ENCODE assay signal across 11 cellular contexts in the genomic region with DNA sequence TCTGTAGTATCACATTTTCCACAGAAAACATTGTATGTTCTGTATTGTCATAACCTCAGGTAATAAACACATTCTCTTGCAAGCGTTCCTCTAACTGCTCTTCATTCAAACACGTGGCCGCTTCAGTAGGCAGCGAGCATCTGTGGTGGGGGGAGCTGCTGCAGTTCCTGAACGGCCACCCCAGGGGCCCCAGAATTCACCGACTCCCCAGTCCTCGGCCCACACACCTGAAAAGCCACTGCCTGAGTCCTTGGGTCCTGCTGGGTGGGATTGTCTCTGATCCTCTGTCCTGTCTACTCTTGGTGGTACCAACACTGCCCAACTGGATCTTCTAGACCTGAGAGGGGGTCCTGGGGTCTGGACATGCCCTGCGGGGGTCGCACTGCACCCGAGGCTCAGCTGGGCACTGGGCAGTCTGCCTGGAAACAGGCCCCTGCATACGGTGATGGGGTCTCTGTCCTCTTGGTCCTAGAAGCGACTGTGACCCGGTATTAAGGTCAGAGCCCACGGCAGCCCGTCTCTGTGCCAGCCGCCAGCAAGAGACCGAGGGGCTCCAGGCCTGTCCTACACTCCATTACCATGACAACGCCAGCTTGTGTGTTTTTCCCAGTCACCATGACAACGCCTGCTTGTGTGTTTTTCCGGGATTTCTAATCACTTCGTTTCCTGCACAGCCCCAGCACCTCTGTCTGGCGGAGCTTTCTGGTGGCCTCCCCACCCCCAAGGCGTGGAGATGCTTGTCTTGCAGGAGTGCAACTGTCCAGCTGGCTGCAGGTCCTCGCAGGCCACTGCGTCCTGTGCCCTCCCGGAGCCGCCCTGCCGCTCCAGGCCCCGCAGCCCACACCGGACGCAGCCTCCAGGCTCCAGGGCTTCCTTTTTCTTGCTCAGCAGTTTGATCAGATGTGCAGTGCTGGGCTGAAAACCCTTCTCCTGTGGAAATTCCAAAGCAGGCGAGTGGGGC. TPM values are rescaled to one million over a fixed set of nuclear protein-coding genes. Genes with fewer than 3 reads are reported as not detected.
DNase-seq lines count a peak whose midpoint lies in the region; ATAC-seq and TF ChIP-seq lines count a peak whose summit lies in the region.
"Had no signal": no experiment of that assay in that cellular context is flagged by ENCODE, and none has a peak within 500 bp of the region (broad histone marks: within the 10 kb centered on the region; RNA-seq: fewer than 3 reads in every experiment).

No MANE protein-coding gene starts in this region.

- peak overlapping the region; percentile 71 for H3K27ac Mint-ChIP-seq in Caco-2 (ENCODE audit: unreplicated experiment)

- no peaks in the 10 kb centered on the region for H3K27me3 ChIP-seq in Caco-2 (replicated peaks; ENCODE audit: control insufficient read depth, insufficient read depth, low read length)
- H3K27me3 ChIP-seq in adrenal gland = no peaks in the 10 kb centered on the region
- H3K27me3 ChIP-seq in left ventricle myocardium inferior (ENCODE audit: low read depth) = no peaks in the 10 kb centered on the region

- peaks cover 70% of the 10 kb centered on the region for H3K36me3 Mint-ChIP-seq in Caco-2 (ENCODE audit: insufficient read depth, unreplicated experiment)

- 64 to 78% (median 73%) methylated on average over 26 to 32 of the region's 32 CpGs for WGBS in adrenal gland, 4 donors

- no peak overlapping the region for H3K4me2 ChIP-seq in OCI-LY7 (ENCODE audit: low read length)

- H3K4me1 Mint-ChIP-seq in Caco-2 (ENCODE audit: low read depth, unreplicated experiment) = no peaks in the 10 kb centered on the region

- ATAC-seq in HG02588 (IDR thresholded peaks at IDR 0.05; ENCODE audit: unreplicated experiment) (no peak), GM21528 (IDR thresholded peaks at IDR 0.05; ENCODE audit: low FRiP score, unreplicated experiment) (no peak)

- H3K36me3 ChIP-seq in Caco-2 (ENCODE audit: control insufficient read depth, insufficient read depth, low read length) = peaks cover 4% of the 10 kb centered on the region
- H3K36me3 ChIP-seq in adrenal gland (replicated peaks in 1 of 2) = peaks cover 0 to 64% of the 10 kb centered on the region in 2 donors
- H3K36me3 ChIP-seq in left ventricle myocardium inferior = peaks cover 81% of the 10 kb centered on the region
- peaks cover 97% of the 10 kb centered on the region for H3K36me3 ChIP-seq in OCI-LY7 (ENCODE audit: insufficient read depth, low read length)

- TF ChIP-seq CTCF in Caco-2 (IDR thresholded peaks at IDR 0.05; ENCODE audit: insufficient read depth in 1 of 2, low read depth in 1 of 2, low read length in 1 of 2, severe bottlenecking in 1 of 2, unreplicated experiment in 1 of 2) (no peak), adrenal gland (IDR thresholded peaks at IDR 0.05) (no peak), left ventricle myocardium inferior (IDR thresholded peaks at IDR 0.05; ENCODE audit: borderline replicate concordance) (no peak), GM10248 (IDR thresholded peaks at IDR 0.05; ENCODE audit: control extremely low read depth, extremely low read depth, low read depth, missing control alignments) (no peak), OCI-LY7 (conservative IDR thresholded peaks at IDR 0.05; ENCODE audit: low read length) (no peak)

- H3K9me3 Mint-ChIP-seq in Caco-2 (ENCODE audit: unreplicated experiment) = no peaks in the 10 kb centered on the region
- H3K9me3 Mint-ChIP-seq: CD14-positive monocyte; T-helper 2 cell treated with Interferon-gamma antibody and Interleukin-4, amounts not matched to agents 5 μg/mL and 100 μg/mL, for 36 hours had no signal

- H3K9me2 ChIP-seq in OCI-LY7 (ENCODE audit: insufficient read depth, low read length) = no peaks in the 10 kb centered on the region

- POLR2A ChIA-PET in Caco-2 (lab: Charles Lee) (no interaction called here), GM10248 (lab: Yijun Ruan, JAX) (no interaction called here), OCI-LY7 (lab: Charles Lee) (no interaction called here)

- H3K27ac ChIP-seq in adrenal gland = peak overlapping the region in 4 of 5 donors; percentile 52 to 86 (median 62)
- peak overlapping the region; percentile 83 for H3K27ac ChIP-seq in left ventricle myocardium inferior (replicated peaks)
- H3K27ac ChIP-seq in OCI-LY7 (ENCODE audit: low read depth, low read length, poor library complexity, severe bottlenecking) = no peak overlapping the region

- DNase-seq in Caco-2 = no peak
- DNase-seq in adrenal gland = peak in 6 of 7 donors; percentile 53 to 89 (median 65)
- peak; percentile 66 for DNase-seq in left ventricle myocardium inferior
- DNase-seq in posterior cingulate gyrus = peak in 6 of 10 donors; percentile 17 to 92 (median 58)
- DNase-seq in GM10248 (ENCODE audit: extremely low spot score) = no peak
- DNase-seq in OCI-LY7 (ENCODE audit: low spot score) = no peak
- DNase-seq: stimulated activated CD4-positive, alpha-beta T cell treated with anti-CD3 and anti-CD28 coated beads, Interleukin-15, amount 100 ng/mL, for 24 hours had no signal

- no peak for TF ChIP-seq POLR2A in adrenal gland (IDR thresholded peaks at IDR 0.05)

- intact Hi-C loops in Caco-2 (cut with micrococcal nuclease; ENCODE audit: unreplicated experiment) (no loop called here), adrenal gland (cut with DNase I) (no loop called here), left ventricle myocardium inferior (cut with micrococcal nuclease) (no loop called here), posterior cingulate gyrus (cut with DNase I) (no loop called here), OCI-LY7 (cut with micrococcal nuclease; ENCODE audit: unreplicated experiment) (no loop called here)

- no peak overlapping the region for H2AFZ ChIP-seq in OCI-LY7 (ENCODE audit: low read length)

- H3K9me3 ChIP-seq in Caco-2 = no peaks in the 10 kb centered on the region
- no peaks in the 10 kb centered on the region for H3K9me3 ChIP-seq in adrenal gland (replicated peaks in 1 of 3)
- no peaks in the 10 kb centered on the region for H3K9me3 ChIP-seq in left ventricle myocardium inferior (replicated peaks)
- H3K9me3 ChIP-seq in OCI-LY7 (ENCODE audit: low read length) = no peaks in the 10 kb centered on the region

- no peaks in the 10 kb centered on the region for H4K20me1 ChIP-seq in OCI-LY7 (ENCODE audit: insufficient read depth, low read length)

- H3K27me3 Mint-ChIP-seq in Caco-2 (ENCODE audit: insufficient read depth, unreplicated experiment) = no peaks in the 10 kb centered on the region

- no peaks in the 10 kb centered on the region for H3K79me2 ChIP-seq in OCI-LY7 (ENCODE audit: insufficient read depth, low read depth, low read length)

- CTCF ChIA-PET in Caco-2 (lab: Charles Lee) (no interaction called here), GM10248 (lab: Yijun Ruan, JAX) (interaction anchor here (1.6 kb wide), 1 partner anchor 66 kb away, joined by 4 read pairs; no protein-coding TSS in a partner anchor), OCI-LY7 (lab: Charles Lee; ENCODE audit: unreplicated experiment) (no interaction called here)

- no peak overlapping the region for H3K4me3 Mint-ChIP-seq in Caco-2 (ENCODE audit: unreplicated experiment)
- H3K4me3 Mint-ChIP-seq: CD14-positive monocyte; T-helper 2 cell treated with Interferon-gamma antibody and Interleukin-4, amounts not matched to agents 5 μg/mL and 100 μg/mL, for 36 hours had no signal

- BruUV-seq in Caco-2 (replicated peaks; lab: Mats Ljungman, UMichigan) (no TSS peak), OCI-LY7 (replicated peaks; lab: Mats Ljungman, UMichigan) (no TSS peak)

- H3K4me3 ChIP-seq in Caco-2 (ENCODE audit: low read depth, low read length) (no peak overlapping the region), adrenal gland (no peak overlapping the region), left ventricle myocardium inferior (peak overlapping the region; percentile 29), OCI-LY7 (ENCODE audit: low read depth, low read length, poor library complexity, severe bottlenecking) (no peak overlapping the region)

- no peaks in the 10 kb centered on the region for H3K4me1 ChIP-seq in Caco-2
- peaks cover 3 to 36% of the 10 kb centered on the region in 2 donors for H3K4me1 ChIP-seq in adrenal gland (replicated peaks in 1 of 2)
- H3K4me1 ChIP-seq in left ventricle myocardium inferior = peaks cover 35% of the 10 kb centered on the region
- no peaks in the 10 kb centered on the region for H3K4me1 ChIP-seq in OCI-LY7 (ENCODE audit: insufficient read depth, low read length, poor library complexity, severe bottlenecking)

RNA-seq across cellular contexts. Expression of a gene that starts 16.0 kb away (rescaled TPM):
- 184 TPM in 2 replicates for total RNA-seq in Caco-2 (2022)
- total RNA-seq in adrenal gland = 100 to 1,000 TPM; 143 to 293 (median 169) TPM
- polyA plus RNA-seq in adrenal gland = 100 to 1,000 TPM in 2 of 3 donors, 10 to 100 TPM in 1; 45.7 to 172 (median 145) TPM
- 112 TPM for total RNA-seq in left ventricle myocardium inferior
- total RNA-seq in OCI-LY7 (2014; rRNA removed; shearing (Covaris generic)) = 286 and 311 TPM in 2 replicates
- 228 and 238 TPM in 2 replicates for total RNA-seq in OCI-LY7 (2022)

RNA-seq across cellular contexts. Expression of a gene that starts 56.8 kb away (rescaled TPM):
- 81.1 and 89.3 TPM in 2 replicates for total RNA-seq in Caco-2 (2022)
- 10 to 100 TPM; 60.2 to 96.8 (median 79.2) TPM for total RNA-seq in adrenal gland
- polyA plus RNA-seq in adrenal gland = 100 to 1,000 TPM in 1 of 3 donors, 10 to 100 TPM in 2; 35.6 to 103 (median 70.3) TPM
- 49.5 TPM for total RNA-seq in left ventricle myocardium inferior
- total RNA-seq in OCI-LY7 (2014; rRNA removed; shearing (Covaris generic)) = 52.5 and 53.2 TPM in 2 replicates
- 59.3 and 64.2 TPM in 2 replicates for total RNA-seq in OCI-LY7 (2022)

Comparison
In these comparisons a context has a peak if more than half of its experiments do, and no peak if none do; other contexts are left out.
1. DNase-seq: peak in adrenal gland (6 of 7), left ventricle myocardium inferior (single experiment) and posterior cingulate gyrus (6 of 10); none in Caco-2 (0 of 2), GM10248 (single experiment) and OCI-LY7 (single experiment).